8 cellular contexts compared by ENCODE assay signal in the genomic region with DNA sequence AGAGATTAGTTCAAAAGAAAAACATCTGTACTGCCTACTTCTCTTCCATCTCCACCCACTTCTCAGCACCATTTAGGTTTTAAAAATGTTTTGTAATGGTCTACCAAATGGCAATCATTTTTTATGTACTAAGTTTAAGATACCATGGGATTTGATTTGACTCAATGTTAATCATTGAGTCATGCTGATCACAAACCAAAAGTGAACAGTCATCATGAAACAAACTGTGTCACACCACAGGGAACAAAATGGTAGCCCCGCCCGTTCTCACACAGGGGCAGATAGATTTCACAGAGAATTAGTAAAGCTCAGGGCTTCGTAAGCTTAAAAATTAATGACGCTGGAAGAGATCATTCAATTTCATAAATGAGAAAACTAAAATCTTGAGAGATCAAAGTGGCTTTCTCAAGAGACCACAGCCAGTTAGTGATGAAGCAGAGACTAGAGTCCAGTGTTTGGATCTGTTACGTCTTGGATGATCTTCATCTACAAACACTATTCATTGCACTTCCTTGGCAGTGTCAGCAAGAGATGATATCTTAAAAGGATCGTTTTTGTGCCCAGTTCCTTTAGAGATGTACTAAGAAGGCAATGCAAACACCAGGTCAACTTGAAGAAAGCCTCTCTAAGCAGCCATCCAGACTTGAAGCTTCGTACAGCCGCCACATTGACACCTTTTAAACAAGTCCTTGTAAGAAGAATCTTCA. TPM values are rescaled to one million over a fixed set of nuclear protein-coding genes. Genes with fewer than 3 reads are reported as not detected.
DNase-seq lines count a peak whose midpoint lies in the region; ATAC-seq, FAIRE-seq and TF ChIP-seq lines count a peak whose summit lies in the region.

No MANE protein-coding gene starts in this region.

- peak; percentile 96 for FAIRE-seq in H54 (lab: Jason Lieb, UNC)

- peak; percentile 40 for DNase-seq in H54 (ENCODE audit: insufficient read length, low spot score)
- DNase-seq in MM.1S = no peak
- peak; percentile 40 to 79 for DNase-seq in foreskin keratinocyte
- DNase-seq in NCI-H774 (lab: John Stamatoyannopoulos, UW) = no peak
- no peak for DNase-seq in NCI-H2227 (lab: John Stamatoyannopoulos, UW; ENCODE audit: unreplicated experiment)
- DNase-seq in medulla oblongata (ENCODE audit: extremely low spot score) = no peak
- no peak for DNase-seq in inferior parietal cortex (ENCODE audit: extremely low spot score)

- H4K20me1 ChIP-seq in MM.1S (ENCODE audit: insufficient read depth, low read length) = no peaks in the 10 kb centered on the region

- no peak overlapping the region for H3K4me3 ChIP-seq in MM.1S (ENCODE audit: low read length)

- H3K9me2 ChIP-seq in MM.1S (replicated peaks; ENCODE audit: insufficient read depth, low read length) = no peaks in the 10 kb centered on the region

- TF ChIP-seq POLR2A in H54 (IDR thresholded peaks at IDR 0.05; ENCODE audit: low read depth, low read length) = no peak

- H3F3A ChIP-seq in MM.1S (ENCODE audit: insufficient read depth, low read length) = no peaks in the 10 kb centered on the region

- TF ChIP-seq CTCF in MM.1S (IDR thresholded peaks at IDR 0.05; ENCODE audit: low read length) = no peak
- no peak for TF ChIP-seq CTCF in foreskin keratinocyte (conservative IDR thresholded peaks at IDR 0.05)

- no peaks in the 10 kb centered on the region for H3K9me3 ChIP-seq in MM.1S (replicated peaks; ENCODE audit: insufficient read depth, low read length)

- H3K79me2 ChIP-seq in MM.1S (ENCODE audit: low read length) = no peaks in the 10 kb centered on the region

- ATAC-seq in GM18858 (IDR thresholded peaks at IDR 0.05; ENCODE audit: unreplicated experiment) = peak; percentile 82
- ATAC-seq in foreskin keratinocyte = peak; percentile 73

- H3K4me1 ChIP-seq in MM.1S (ENCODE audit: low read length) = peaks cover 5% of the 10 kb centered on the region; the same call in 1 of the 2 replicates
- H3K4me1 ChIP-seq in foreskin keratinocyte = peaks cover 28% of the 10 kb centered on the region

- no peak overlapping the region for H3K27ac ChIP-seq in MM.1S (ENCODE audit: low read length)
- peak overlapping the region; percentile 93 for H3K27ac ChIP-seq in foreskin keratinocyte

- no peaks in the 10 kb centered on the region for H3K36me3 ChIP-seq in MM.1S (replicated peaks; ENCODE audit: insufficient read depth, low read length)

- no peak overlapping the region for H3K9ac ChIP-seq in MM.1S (ENCODE audit: low read length)

- peak overlapping the region; percentile 14; the same call in 1 of the 2 replicates for H3K4me2 ChIP-seq in MM.1S (ENCODE audit: low read depth, low read length)

- H2AFZ ChIP-seq in MM.1S (ENCODE audit: low read length) = peak overlapping the region; percentile 38

- H3K27me3 ChIP-seq in MM.1S (replicated peaks; ENCODE audit: insufficient read depth, low read length) (no peaks in the 10 kb centered on the region), foreskin keratinocyte (no peaks in the 10 kb centered on the region)

RNA-seq across cellular contexts. Expression of gene TRIO, which starts 33.9 kb away (rescaled TPM):
- 73.7 and 95.9 TPM in 2 replicates for total RNA-seq in foreskin keratinocyte
- polyA plus RNA-seq in foreskin keratinocyte = 18.1 and 18.4 TPM in 2 replicates

Comparison
In these comparisons a context has a peak if more than half of its experiments do, and no peak if none do; other contexts are left out.
1. DNase-seq: peak in H54 (single experiment) and foreskin keratinocyte (2 of 2); none in MM.1S (single experiment), NCI-H774 (single experiment), NCI-H2227 (single experiment), medulla oblongata (single experiment) and inferior parietal cortex (single experiment).